In the genomic region with DNA sequence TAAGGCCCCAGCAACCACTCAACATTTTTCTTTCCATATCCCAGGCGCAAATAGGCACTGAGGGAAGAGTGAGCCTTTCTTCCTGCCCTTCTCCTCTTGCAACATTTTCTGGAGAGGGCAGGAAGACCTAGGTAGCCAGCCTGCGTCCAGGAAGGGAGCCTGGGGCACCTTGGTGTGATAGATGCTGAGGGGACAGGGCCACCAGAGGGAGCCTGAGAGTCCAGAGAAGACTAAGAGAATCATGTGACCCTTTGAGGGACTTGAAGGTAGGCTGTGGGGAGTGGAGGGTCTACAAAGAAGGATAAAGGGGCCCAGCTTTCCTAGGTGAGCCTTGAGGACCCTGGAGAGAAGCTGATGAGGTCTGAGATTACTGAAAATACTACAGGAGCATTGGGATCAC, we compare ENCODE assay signal across 11 cellular contexts.
DNase-seq lines count a peak whose midpoint lies in the region; ATAC-seq and TF ChIP-seq lines count a peak whose summit lies in the region.
"Had no signal": no experiment of that assay in that cellular context is flagged by ENCODE, and none has a peak within 500 bp of the region (broad histone marks: within the 10 kb centered on the region; RNA-seq: fewer than 3 reads in every experiment).

No MANE protein-coding gene starts in this region.

- peaks cover 6% of the 10 kb centered on the region for H3K9me3 Mint-ChIP-seq in activated CD8-positive, alpha-beta T cell treated with anti-CD3 and anti-CD28 coated beads for 36 hours
- H3K9me3 Mint-ChIP-seq in activated CD8-positive, alpha-beta T cell treated with anti-CD3 and anti-CD28 coated beads, Interleukin-2, amount 10 ng/mL, durations not matched to agents 7 days and 5 days (ENCODE audit: insufficient read depth) = peaks cover 3% of the 10 kb centered on the region
- H3K9me3 Mint-ChIP-seq in activated naive CD8-positive, alpha-beta T cell treated with anti-CD3 and anti-CD28 coated beads, Interleukin-2, amount 50 U/mL, for 24 hours = peaks cover 18% of the 10 kb centered on the region
- H3K9me3 Mint-ChIP-seq in CD4-positive, alpha-beta T cell = peaks cover 3% of the 10 kb centered on the region

- no peak overlapping the region for H3K4me3 Mint-ChIP-seq in activated CD8-positive, alpha-beta T cell treated with anti-CD3 and anti-CD28 coated beads for 36 hours
- no peak overlapping the region for H3K4me3 Mint-ChIP-seq in activated CD8-positive, alpha-beta T cell treated with anti-CD3 and anti-CD28 coated beads, Interleukin-2, amount 10 ng/mL, durations not matched to agents 7 days and 5 days
- H3K4me3 Mint-ChIP-seq in activated naive CD8-positive, alpha-beta T cell treated with anti-CD3 and anti-CD28 coated beads, Interleukin-2, amount 50 U/mL, for 24 hours = no peak overlapping the region
- no peak overlapping the region for H3K4me3 Mint-ChIP-seq in CD4-positive, alpha-beta T cell

- no peaks in the 10 kb centered on the region for H3K27me3 ChIP-seq in CD4-positive, alpha-beta T cell (ENCODE audit: control insufficient read depth, insufficient read depth, low read length)
- H3K27me3 ChIP-seq: ascending aorta had no signal

- no peaks in the 10 kb centered on the region for H3K4me1 Mint-ChIP-seq in activated CD8-positive, alpha-beta T cell treated with anti-CD3 and anti-CD28 coated beads for 36 hours (ENCODE audit: low read depth)
- no peaks in the 10 kb centered on the region for H3K4me1 Mint-ChIP-seq in activated CD8-positive, alpha-beta T cell treated with anti-CD3 and anti-CD28 coated beads, Interleukin-2, amount 10 ng/mL, durations not matched to agents 7 days and 5 days (ENCODE audit: low read depth)
- H3K4me1 Mint-ChIP-seq in activated naive CD8-positive, alpha-beta T cell treated with anti-CD3 and anti-CD28 coated beads, Interleukin-2, amount 50 U/mL, for 24 hours = no peaks in the 10 kb centered on the region
- no peaks in the 10 kb centered on the region for H3K4me1 Mint-ChIP-seq in CD4-positive, alpha-beta T cell (ENCODE audit: low read depth)

- H3K27me3 Mint-ChIP-seq in activated CD8-positive, alpha-beta T cell treated with anti-CD3 and anti-CD28 coated beads for 36 hours = no peaks in the 10 kb centered on the region
- no peaks in the 10 kb centered on the region for H3K27me3 Mint-ChIP-seq in activated CD8-positive, alpha-beta T cell treated with anti-CD3 and anti-CD28 coated beads, Interleukin-2, amount 10 ng/mL, durations not matched to agents 7 days and 5 days (ENCODE audit: low read depth)
- no peaks in the 10 kb centered on the region for H3K27me3 Mint-ChIP-seq in activated naive CD8-positive, alpha-beta T cell treated with anti-CD3 and anti-CD28 coated beads, Interleukin-2, amount 50 U/mL, for 24 hours
- no peaks in the 10 kb centered on the region for H3K27me3 Mint-ChIP-seq in CD4-positive, alpha-beta T cell

- H3K36me3 Mint-ChIP-seq in activated CD8-positive, alpha-beta T cell treated with anti-CD3 and anti-CD28 coated beads for 36 hours (ENCODE audit: low read depth) = no peaks in the 10 kb centered on the region
- no peaks in the 10 kb centered on the region for H3K36me3 Mint-ChIP-seq in activated CD8-positive, alpha-beta T cell treated with anti-CD3 and anti-CD28 coated beads, Interleukin-2, amount 10 ng/mL, durations not matched to agents 7 days and 5 days (ENCODE audit: low read depth)
- H3K36me3 Mint-ChIP-seq in activated naive CD8-positive, alpha-beta T cell treated with anti-CD3 and anti-CD28 coated beads, Interleukin-2, amount 50 U/mL, for 24 hours (ENCODE audit: low read depth) = no peaks in the 10 kb centered on the region
- H3K36me3 Mint-ChIP-seq in CD4-positive, alpha-beta T cell (ENCODE audit: low read depth) = no peaks in the 10 kb centered on the region

- TF ChIP-seq CTCF in activated CD8-positive, alpha-beta T cell treated with anti-CD3 and anti-CD28 coated beads for 36 hours (IDR thresholded peaks at IDR 0.05) = peak; percentile 24
- peak; percentile 51 for TF ChIP-seq CTCF in retinal pigment epithelial cell (conservative IDR thresholded peaks at IDR 0.05; ENCODE audit: low read depth, low read length)
- no peak for TF ChIP-seq CTCF in CD4-positive, alpha-beta T cell (IDR thresholded peaks at IDR 0.05)

- POLR2A ChIA-PET in activated CD8-positive, alpha-beta T cell treated with anti-CD3 and anti-CD28 coated beads for 36 hours (lab: Charles Lee) = no interaction called here
- POLR2A ChIA-PET in activated CD8-positive, alpha-beta T cell treated with anti-CD3 and anti-CD28 coated beads, Interleukin-2, amount 10 ng/mL, durations not matched to agents 7 days and 5 days (lab: Charles Lee) = no interaction called here
- POLR2A ChIA-PET in CD4-positive, alpha-beta T cell (lab: Charles Lee) = interaction anchor here (0.6 kb wide), 1 partner anchor 240 kb away, joined by 3 read pairs; no protein-coding TSS in a partner anchor

- intact Hi-C loops in activated CD8-positive, alpha-beta T cell treated with anti-CD3 and anti-CD28 coated beads for 36 hours (cut with micrococcal nuclease) = no loop called here
- intact Hi-C loops in CD4-positive, alpha-beta T cell (cut with DNase I, micrococcal nuclease) = no loop called here

- CTCF ChIA-PET in activated CD8-positive, alpha-beta T cell treated with anti-CD3 and anti-CD28 coated beads for 36 hours (lab: Charles Lee) = no interaction called here
- CTCF ChIA-PET in activated CD8-positive, alpha-beta T cell treated with anti-CD3 and anti-CD28 coated beads, Interleukin-2, amount 10 ng/mL, durations not matched to agents 7 days and 5 days (lab: Charles Lee) = no interaction called here
- CTCF ChIA-PET in CD4-positive, alpha-beta T cell (lab: Charles Lee) = no interaction called here

- H3K27ac ChIP-seq in CD4-positive, alpha-beta T cell (ENCODE audit: low read depth, low read length) = no peak overlapping the region
- H3K27ac ChIP-seq: ascending aorta had no signal

- peak; percentile 30 for DNase-seq in activated CD8-positive, alpha-beta T cell treated with anti-CD3 and anti-CD28 coated beads for 36 hours
- DNase-seq in activated CD8-positive, alpha-beta T cell treated with anti-CD3 and anti-CD28 coated beads, Interleukin-2, amount 10 ng/mL, durations not matched to agents 7 days and 5 days = no peak
- DNase-seq in HK-2 (ENCODE audit: unreplicated experiment) (peak; percentile 18), retinal pigment epithelial cell (ENCODE audit: low read depth) (no peak), DMS153 (lab: John Stamatoyannopoulos, UW) (no peak)
- DNase-seq in activated naive CD8-positive, alpha-beta T cell treated with anti-CD3 and anti-CD28 coated beads, Interleukin-2, amount 50 U/mL, for 24 hours = peak; percentile 6
- no peak for DNase-seq in activated effector memory CD4-positive, alpha-beta T cell treated with Interleukin-2 at 50 U/mL for 16 hours
- DNase-seq in CD4-positive, alpha-beta T cell = no peak
- DNase-seq: activated CD4-positive, alpha-beta T cell treated with anti-CD3 and anti-CD28 coated beads for 4 hours; retina had no signal

- no peak for ATAC-seq in activated CD8-positive, alpha-beta T cell treated with anti-CD3 and anti-CD28 coated beads for 36 hours
- ATAC-seq in activated CD8-positive, alpha-beta T cell treated with anti-CD3 and anti-CD28 coated beads, Interleukin-2, amount 10 ng/mL, durations not matched to agents 7 days and 5 days = no peak
- no peak for ATAC-seq in activated naive CD8-positive, alpha-beta T cell treated with anti-CD3 and anti-CD28 coated beads, Interleukin-2, amount 50 U/mL, for 24 hours
- ATAC-seq in CD4-positive, alpha-beta T cell (ENCODE audit: poor library complexity) = no peak

- H3K4me3 ChIP-seq in retinal pigment epithelial cell (ENCODE audit: low read length) = no peak overlapping the region
- H3K4me3 ChIP-seq: ascending aorta had no signal

- no peaks in the 10 kb centered on the region for H3K9me3 ChIP-seq in CD4-positive, alpha-beta T cell (ENCODE audit: control insufficient read depth, low read length)
- H3K9me3 ChIP-seq: ascending aorta had no signal

- H3K27ac Mint-ChIP-seq in activated CD8-positive, alpha-beta T cell treated with anti-CD3 and anti-CD28 coated beads for 36 hours = no peak overlapping the region
- H3K27ac Mint-ChIP-seq in activated CD8-positive, alpha-beta T cell treated with anti-CD3 and anti-CD28 coated beads, Interleukin-2, amount 10 ng/mL, durations not matched to agents 7 days and 5 days = no peak overlapping the region
- H3K27ac Mint-ChIP-seq in activated naive CD8-positive, alpha-beta T cell treated with anti-CD3 and anti-CD28 coated beads, Interleukin-2, amount 50 U/mL, for 24 hours = no peak overlapping the region
- no peak overlapping the region for H3K27ac Mint-ChIP-seq in CD4-positive, alpha-beta T cell

Comparison
In these comparisons a context has a peak if more than half of its experiments do, and no peak if none do; other contexts are left out.
1. DNase-seq: peak in activated CD8-positive, alpha-beta T cell treated with anti-CD3 and anti-CD28 coated beads for 36 hours (single experiment), HK-2 (single experiment) and activated naive CD8-positive, alpha-beta T cell treated with anti-CD3 and anti-CD28 coated beads, Interleukin-2, amount 50 U/mL, for 24 hours (single experiment); none in activated CD8-positive, alpha-beta T cell treated with anti-CD3 and anti-CD28 coated beads, Interleukin-2, amount 10 ng/mL, durations not matched to agents 7 days and 5 days (single experiment), retinal pigment epithelial cell (single experiment), activated effector memory CD4-positive, alpha-beta T cell treated with Interleukin-2 at 50 U/mL for 16 hours (single experiment), CD4-positive, alpha-beta T cell (0 of 10) and DMS153 (single experiment).